In genomic region chr19:39030854-39031367, GRCh38 we compare ENCODE assay signal across 2 cellular contexts.
TF ChIP-seq lines count a peak whose summit lies in the region.

No MANE protein-coding gene starts in this region.

TF ChIP-seq in SK-N-SH, 30 proteins besides CTCF, POLR2A, EP300 and RAD21 (continued from another document):
- TF ChIP-seq ZBTB33 (IDR thresholded peaks at IDR 0.05; ENCODE audit: borderline replicate concordance, low read depth) = no peak
- TF ChIP-seq RCOR1 (IDR thresholded peaks at IDR 0.05; ENCODE audit: low read length) = no peak
- no peak for TF ChIP-seq CHD2 (IDR thresholded peaks at IDR 0.05; ENCODE audit: low read length, partially characterized antibody)
- no peak for TF ChIP-seq TEAD4 (IDR thresholded peaks at IDR 0.05; ENCODE audit: borderline replicate concordance, insufficient read depth)
- TF ChIP-seq TCF12 (IDR thresholded peaks at IDR 0.05) = no peak
- no peak for TF ChIP-seq GATA2 (CRISPR knock-in tag; IDR thresholded peaks at IDR 0.05)
- no peak for TF ChIP-seq TAF1 (IDR thresholded peaks at IDR 0.05; ENCODE audit: borderline replicate concordance, low read depth, low read length)
- TF ChIP-seq RFX5 (IDR thresholded peaks at IDR 0.05; ENCODE audit: low read length) = no peak

TF ChIP-seq in SK-N-SH treated with all-trans-retinoic acid at 6 μM for 48 hours, 23 proteins besides CTCF, POLR2A, EP300 and RAD21 (continued from another document):
- TF ChIP-seq TSHZ2 (CRISPR knock-in tag; IDR thresholded peaks at IDR 0.05) (no peak), OSR1 (CRISPR knock-in tag; IDR thresholded peaks at IDR 0.05) (no peak)
TF ChIP-seq in SK-N-SH treated with all-trans-retinoic acid at 6 μM for 48 hours: peak in this region for 0.
